ENCODE assay signal across 21 cellular contexts in the genomic region with DNA sequence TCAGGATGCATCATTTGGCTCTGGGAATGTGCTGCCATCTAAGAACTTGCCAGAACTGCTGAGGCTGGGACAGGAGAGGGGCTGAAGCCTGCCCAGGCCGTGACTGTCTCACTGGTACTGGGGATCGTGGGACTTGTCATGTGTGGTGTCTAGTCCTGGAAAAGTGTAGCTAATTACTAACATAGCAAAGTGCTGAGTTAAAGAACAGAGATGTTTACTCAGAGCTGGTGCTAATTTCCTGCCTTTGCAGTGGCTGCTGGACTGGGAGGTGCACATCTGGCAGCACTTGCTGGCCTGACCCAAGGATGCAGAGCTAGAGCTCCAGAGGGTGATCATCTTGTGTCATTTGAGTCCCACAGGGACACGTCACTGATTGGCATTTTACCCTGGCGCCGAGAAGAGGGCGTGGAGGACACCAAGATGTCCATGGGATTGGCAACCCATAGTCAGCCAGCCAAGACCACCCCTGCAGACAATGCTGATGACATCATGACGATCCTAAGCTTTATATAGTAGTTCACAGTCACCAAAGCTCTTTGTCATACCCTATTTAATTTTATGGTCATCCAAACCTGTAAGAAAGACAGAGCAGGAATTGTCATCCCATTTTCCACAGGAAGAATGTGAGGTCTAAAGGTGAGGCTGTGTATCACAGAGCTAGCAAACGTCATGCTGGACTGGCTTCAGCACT.
A peak's percentile ranks its signal among the peaks of the same experiment; 100 is the strongest.
DNase-seq lines count a peak whose midpoint lies in the region; ATAC-seq and TF ChIP-seq lines count a peak whose summit lies in the region.
"Had no signal": no experiment of that assay in that cellular context is flagged by ENCODE, and none has a peak within 500 bp of the region (broad histone marks: within the 10 kb centered on the region; RNA-seq: fewer than 3 reads in every experiment).

No MANE protein-coding gene starts in this region.

- H3K4me1 ChIP-seq in GM23248 (ENCODE audit: insufficient read depth), result peaks cover 52% of the 10 kb centered on the region
- no peaks in the 10 kb centered on the region for H3K4me1 ChIP-seq in Panc1 (ENCODE audit: control insufficient read depth, insufficient read depth, low read length)
- no peaks in the 10 kb centered on the region for H3K4me1 ChIP-seq in gastrocnemius medialis
- peaks cover 3% of the 10 kb centered on the region for H3K4me1 ChIP-seq in endodermal cell (ENCODE audit: control insufficient read depth, insufficient read depth, low read length)

- H3K4me3 ChIP-seq in GM23248, result no peak overlapping the region
- H3K4me3 ChIP-seq in Panc1 (ENCODE audit: low read depth in 2 of 2, low read length in 2 of 2), result no peak overlapping the region
- H3K4me3 ChIP-seq in gastrocnemius medialis, result no peak overlapping the region
- H3K4me3 ChIP-seq in endodermal cell (ENCODE audit: low read length), result no peak overlapping the region
- H3K4me3 ChIP-seq: left ventricle myocardium inferior had no signal

- H3K27me3 ChIP-seq in GM23248 (replicated peaks; ENCODE audit: insufficient read depth) (no peaks in the 10 kb centered on the region), Panc1 (ENCODE audit: control insufficient read depth, insufficient read depth, low read length) (no peaks in the 10 kb centered on the region), gastrocnemius medialis (no peaks in the 10 kb centered on the region), endodermal cell (ENCODE audit: control insufficient read depth, insufficient read depth, low read length, poor library complexity, severe bottlenecking) (no peaks in the 10 kb centered on the region)
- H3K27me3 ChIP-seq in CD4-positive, alpha-beta T cell (ENCODE audit: control insufficient read depth, insufficient read depth, low read length), result no peaks in the 10 kb centered on the region

- DNase-seq in GM23248, result peak; percentile 80
- DNase-seq in Panc1 (ENCODE audit: low read depth, low spot score), result no peak
- peak; percentile 51 for DNase-seq in fibroblast of gingiva (ENCODE audit: low read depth)
- peak in 1 of 2 donors; percentile 30 for DNase-seq in gastrocnemius medialis
- DNase-seq in endodermal cell, result no peak
- no peak for DNase-seq in SKM-1 treated with dmso at 0.1 percent for 144 hours (lab: John Stamatoyannopoulos, UW; ENCODE audit: unreplicated experiment)
- no peak for DNase-seq in CD4-positive, alpha-beta T cell
- DNase-seq: activated CD4-positive, alpha-beta T cell treated with anti-CD3 and anti-CD28 coated beads for 4 hours; activated CD8-positive, alpha-beta memory T cell treated with anti-CD3 and anti-CD28 coated beads, Interleukin-2, amount 50 U/mL, for 48 hours; activated naive CD4-positive, alpha-beta T cell treated with Interleukin-2 at 50 U/mL for 16 hours; C1 segment of cervical spinal cord; dermis blood vessel endothelial cell; Karpas-422; left ventricle myocardium inferior; NCI-H2171 treated with DMSO at 0.1 percent for 48 hours; posterior cingulate gyrus; trophoblast cell had no signal

- peak overlapping the region; percentile 55 for H3K27ac ChIP-seq in GM23248
- H3K27ac ChIP-seq in Panc1 (ENCODE audit: low read length), result no peak overlapping the region
- H3K27ac ChIP-seq in gastrocnemius medialis, result peak overlapping the region in 3 of 4 donors; percentile 24 to 49 (median 43)
- no peak overlapping the region for H3K27ac ChIP-seq in endodermal cell (ENCODE audit: low read depth, low read length)
- H3K27ac ChIP-seq in CD4-positive, alpha-beta T cell (ENCODE audit: low read depth, low read length), result no peak overlapping the region
- H3K27ac ChIP-seq: left ventricle myocardium inferior had no signal

- CTCF ChIA-PET in Panc1 (lab: Charles Lee), result no interaction called here
- CTCF ChIA-PET in CD4-positive, alpha-beta T cell (lab: Charles Lee), result interaction anchor here (0.5 kb wide), 1 partner anchor 40 kb away, joined by 3 read pairs; no protein-coding TSS in a partner anchor

- no peaks in the 10 kb centered on the region for H3K79me2 ChIP-seq in GM23248 (ENCODE audit: insufficient read depth)

- intact Hi-C loops in Panc1 (cut with micrococcal nuclease; ENCODE audit: unreplicated experiment) (no loop called here), gastrocnemius medialis (cut with DNase I; ENCODE audit: low total_unique reads) (no loop called here)
- intact Hi-C loops in CD4-positive, alpha-beta T cell (cut with DNase I, micrococcal nuclease), result no loop called here

- no TSS peak for BruUV-seq in Panc1 (replicated peaks; lab: Mats Ljungman, UMichigan)

- no peak overlapping the region for H3K27ac Mint-ChIP-seq in endodermal cell
- no peak overlapping the region for H3K27ac Mint-ChIP-seq in CD4-positive, alpha-beta T cell
- H3K27ac Mint-ChIP-seq in stimulated activated memory B cell treated with anti-CD40 and anti-IgM and Interleukin-4, amounts not matched to agents 10 μg/mL and 1 μg/mL and 100 μg/mL, for 72 hours, result no peak overlapping the region
- H3K27ac Mint-ChIP-seq: stimulated activated effector memory CD8-positive, alpha-beta T cell treated with anti-CD3 and anti-CD28 coated beads, Interleukin-12 subunit alpha, Interleukin-12 subunit beta, amount 100 ng/mL, for 72 hours had no signal

- no peak overlapping the region for H3K4me3 Mint-ChIP-seq in endodermal cell
- no peak overlapping the region for H3K4me3 Mint-ChIP-seq in CD4-positive, alpha-beta T cell
- no peak overlapping the region for H3K4me3 Mint-ChIP-seq in stimulated activated memory B cell treated with anti-CD40 and anti-IgM and Interleukin-4, amounts not matched to agents 10 μg/mL and 1 μg/mL and 100 μg/mL, for 72 hours
- H3K4me3 Mint-ChIP-seq: brain; stimulated activated effector memory CD8-positive, alpha-beta T cell treated with anti-CD3 and anti-CD28 coated beads, Interleukin-12 subunit alpha, Interleukin-12 subunit beta, amount 100 ng/mL, for 72 hours had no signal

- no peaks in the 10 kb centered on the region for H3K36me3 ChIP-seq in GM23248 (ENCODE audit: low read depth)
- no peaks in the 10 kb centered on the region for H3K36me3 ChIP-seq in Panc1 (ENCODE audit: control insufficient read depth, insufficient read depth, low read length)
- no peaks in the 10 kb centered on the region for H3K36me3 ChIP-seq in gastrocnemius medialis
- H3K36me3 ChIP-seq in endodermal cell (ENCODE audit: control insufficient read depth, insufficient read depth, low read length), result no peaks in the 10 kb centered on the region
- H3K36me3 ChIP-seq: left ventricle myocardium inferior had no signal

- POLR2A ChIA-PET in Panc1 (lab: Charles Lee), result no interaction called here
- POLR2A ChIA-PET in CD4-positive, alpha-beta T cell (lab: Charles Lee), result no interaction called here

- H3F3A ChIP-seq in GM23248 (ENCODE audit: insufficient read depth), result peaks cover 43% of the 10 kb centered on the region

- H3K9me3 Mint-ChIP-seq in endodermal cell, result no peaks in the 10 kb centered on the region
- no peaks in the 10 kb centered on the region for H3K9me3 Mint-ChIP-seq in CD4-positive, alpha-beta T cell
- no peaks in the 10 kb centered on the region for H3K9me3 Mint-ChIP-seq in stimulated activated memory B cell treated with anti-CD40 and anti-IgM and Interleukin-4, amounts not matched to agents 10 μg/mL and 1 μg/mL and 100 μg/mL, for 72 hours
- H3K9me3 Mint-ChIP-seq: brain; stimulated activated effector memory CD8-positive, alpha-beta T cell treated with anti-CD3 and anti-CD28 coated beads, Interleukin-12 subunit alpha, Interleukin-12 subunit beta, amount 100 ng/mL, for 72 hours had no signal

- H3K9ac ChIP-seq in GM23248 (no peak overlapping the region), endodermal cell (ENCODE audit: extremely low read depth, low read length, poor library complexity, severe bottlenecking) (no peak overlapping the region)

- H3K4me1 Mint-ChIP-seq in endodermal cell, result peaks cover 21% of the 10 kb centered on the region
- H3K4me1 Mint-ChIP-seq in CD4-positive, alpha-beta T cell (ENCODE audit: low read depth), result no peaks in the 10 kb centered on the region
- peaks cover 5% of the 10 kb centered on the region for H3K4me1 Mint-ChIP-seq in stimulated activated memory B cell treated with anti-CD40 and anti-IgM and Interleukin-4, amounts not matched to agents 10 μg/mL and 1 μg/mL and 100 μg/mL, for 72 hours
- H3K4me1 Mint-ChIP-seq: stimulated activated effector memory CD8-positive, alpha-beta T cell treated with anti-CD3 and anti-CD28 coated beads, Interleukin-12 subunit alpha, Interleukin-12 subunit beta, amount 100 ng/mL, for 72 hours had no signal

- no peaks in the 10 kb centered on the region for H3K36me3 Mint-ChIP-seq in endodermal cell (ENCODE audit: low read depth)
- H3K36me3 Mint-ChIP-seq in CD4-positive, alpha-beta T cell (ENCODE audit: low read depth), result no peaks in the 10 kb centered on the region
- no peaks in the 10 kb centered on the region for H3K36me3 Mint-ChIP-seq in stimulated activated memory B cell treated with anti-CD40 and anti-IgM and Interleukin-4, amounts not matched to agents 10 μg/mL and 1 μg/mL and 100 μg/mL, for 72 hours
- H3K36me3 Mint-ChIP-seq: brain; stimulated activated effector memory CD8-positive, alpha-beta T cell treated with anti-CD3 and anti-CD28 coated beads, Interleukin-12 subunit alpha, Interleukin-12 subunit beta, amount 100 ng/mL, for 72 hours had no signal

- H3K9me2 ChIP-seq in GM23248 (ENCODE audit: insufficient read depth), result no peaks in the 10 kb centered on the region; the same call in 1 of the 2 replicates

- TF ChIP-seq CTCF in Panc1 (IDR thresholded peaks at IDR 0.05) (no peak), gastrocnemius medialis (IDR thresholded peaks at IDR 0.05 in 4 of 5, conservative IDR thresholded peaks at IDR 0.05 in 1 of 5) (no peak), endodermal cell (conservative IDR thresholded peaks at IDR 0.05) (no peak)
- no peak for TF ChIP-seq CTCF in CD4-positive, alpha-beta T cell (IDR thresholded peaks at IDR 0.05)

- 2 to 4% methylated on average over 8 of the region's 8 CpGs for WGBS in GM23248 (ENCODE audit: low coverage in 1 of 2, low lambda C conversion rate in 2 of 2, missing lambda C conversion rate in 2 of 2), 2 experiments
- WGBS in endodermal cell (ENCODE audit: insufficient coverage in 1 of 2, insufficient read length in 1 of 2), 2 experiments, result 88 to 89% methylated on average over 6 to 8 of the region's 8 CpGs

- no peak for TF ChIP-seq POLR2A in gastrocnemius medialis (IDR thresholded peaks at IDR 0.05)

- no peaks in the 10 kb centered on the region for H4K20me1 ChIP-seq in GM23248 (ENCODE audit: insufficient read depth)

- ATAC-seq in Panc1 (peak; percentile 51; the same call in 1 of the 2 replicates), gastrocnemius medialis (peak; percentile 25 to 43)
- ATAC-seq in CD4-positive, alpha-beta T cell (ENCODE audit: poor library complexity), result no peak
- ATAC-seq in stimulated activated memory B cell treated with anti-CD40 and anti-IgM and Interleukin-4, amounts not matched to agents 10 μg/mL and 1 μg/mL and 100 μg/mL, for 72 hours, result no peak
- ATAC-seq: esophagus mucosa; stimulated activated effector memory CD8-positive, alpha-beta T cell treated with anti-CD3 and anti-CD28 coated beads, Interleukin-12 subunit alpha, Interleukin-12 subunit beta, amount 100 ng/mL, for 72 hours had no signal

- in situ Hi-C loops in GM23248 (cut with MboI) (no loop called here), Panc1 (cut with HindIII; ENCODE audit: low pct_unique_long_range_greater_than_20kb, low sequenced_read_pairs) (no loop called here), gastrocnemius medialis (cut with MboI; ENCODE audit: low sequenced_read_pairs in 4 of 4) (no loop called here)

- H3K27me3 Mint-ChIP-seq in endodermal cell (ENCODE audit: insufficient read depth), result peaks cover 4% of the 10 kb centered on the region
- no peaks in the 10 kb centered on the region for H3K27me3 Mint-ChIP-seq in CD4-positive, alpha-beta T cell
- no peaks in the 10 kb centered on the region for H3K27me3 Mint-ChIP-seq in stimulated activated memory B cell treated with anti-CD40 and anti-IgM and Interleukin-4, amounts not matched to agents 10 μg/mL and 1 μg/mL and 100 μg/mL, for 72 hours
- H3K27me3 Mint-ChIP-seq: brain had no signal

- H2AFZ ChIP-seq in GM23248, result no peak overlapping the region; the same call in 1 of the 2 replicates

- no peaks in the 10 kb centered on the region for H3K9me3 ChIP-seq in GM23248 (ENCODE audit: low read depth)
- no peaks in the 10 kb centered on the region for H3K9me3 ChIP-seq in Panc1 (ENCODE audit: control insufficient read depth, insufficient read depth, low read depth, low read length)
- H3K9me3 ChIP-seq in gastrocnemius medialis, result no peaks in the 10 kb centered on the region
- H3K9me3 ChIP-seq in endodermal cell (ENCODE audit: control insufficient read depth, low read length), result no peaks in the 10 kb centered on the region
- H3K9me3 ChIP-seq in CD4-positive, alpha-beta T cell (ENCODE audit: control insufficient read depth, low read length), result no peaks in the 10 kb centered on the region
- H3K9me3 ChIP-seq: left ventricle myocardium inferior had no signal

- H3K4me2 ChIP-seq in GM23248 (ENCODE audit: unreplicated experiment), result peak overlapping the region; percentile 16

Comparison
In these comparisons a context has a peak if more than half of its experiments do, and no peak if none do; other contexts are left out.
1. DNase-seq: peak in GM23248 (single experiment) and fibroblast of gingiva (single experiment); none in Panc1 (single experiment), endodermal cell (single experiment), SKM-1 treated with dmso at 0.1 percent for 144 hours (single experiment) and CD4-positive, alpha-beta T cell (0 of 10).
2. H3K27ac ChIP-seq: peak in GM23248 (single experiment) and gastrocnemius medialis (3 of 4); none in Panc1 (single experiment), endodermal cell (single experiment) and CD4-positive, alpha-beta T cell (single experiment).
3. ATAC-seq: peak in Panc1 (single experiment) and gastrocnemius medialis (2 of 2); none in CD4-positive, alpha-beta T cell (single experiment) and stimulated activated memory B cell treated with anti-CD40 and anti-IgM and Interleukin-4, amounts not matched to agents 10 μg/mL and 1 μg/mL and 100 μg/mL, for 72 hours (single experiment).